In genomic region chr7:116653204-116653603, GRCh38 we compare ENCODE assay signal across 12 cellular contexts. TPM values are rescaled to one million over a fixed set of nuclear protein-coding genes. Genes with fewer than 3 reads are reported as not detected.
DNase-seq lines count a peak whose midpoint lies in the region; ATAC-seq and TF ChIP-seq lines count a peak whose summit lies in the region.
"Had no signal": no experiment of that assay in that cellular context is flagged by ENCODE, and none has a peak within 500 bp of the region (broad histone marks: within the 10 kb centered on the region; RNA-seq: fewer than 3 reads in every experiment).

No MANE protein-coding gene starts in this region.

- no peaks in the 10 kb centered on the region for H3K4me1 ChIP-seq in ascending aorta
- no peaks in the 10 kb centered on the region for H3K4me1 ChIP-seq in left lung
- H3K4me1 ChIP-seq: pancreas had no signal

- DNase-seq in AG08396 (ENCODE audit: low spot score) (peak; percentile 71), ascending aorta (ENCODE audit: low spot score in 2 of 2) (peak in 1 of 2 donors; percentile 70), left lung (no peak), GM19240 (ENCODE audit: insufficient read length, low spot score) (no peak)
- no peak for DNase-seq in activated CD4-positive, CD25-positive, alpha-beta regulatory T cell treated with anti-CD3 and anti-CD28 coated beads, Interleukin-2, amount 50 U/mL, for 72 hours
- DNase-seq: CD8-positive, alpha-beta T cell; head of caudate nucleus; pancreas had no signal

- ATAC-seq in HG02981 (IDR thresholded peaks at IDR 0.05; ENCODE audit: unreplicated experiment), result peak; percentile 44
- ATAC-seq in left lung, result peak; percentile 99
- ATAC-seq in HG03469 (IDR thresholded peaks at IDR 0.05; ENCODE audit: unreplicated experiment), result no peak
- ATAC-seq in HG03135 (IDR thresholded peaks at IDR 0.05; ENCODE audit: unreplicated experiment), result no peak
- ATAC-seq: CD8-positive, alpha-beta T cell had no signal

- H3K4me3 ChIP-seq in ascending aorta (no peak overlapping the region), left lung (no peak overlapping the region)
- H3K4me3 ChIP-seq: pancreas had no signal

- H3K27me3 ChIP-seq in ascending aorta (no peaks in the 10 kb centered on the region), left lung (no peaks in the 10 kb centered on the region)
- H3K27me3 ChIP-seq: pancreas had no signal

- TF ChIP-seq CTCF in ascending aorta (IDR thresholded peaks at IDR 0.05), result no peak
- no peak for TF ChIP-seq CTCF in left lung (IDR thresholded peaks at IDR 0.05)

- intact Hi-C loops in ascending aorta (cut with DNase I) (no loop called here), left lung (cut with DNase I) (no loop called here)

- H3K9me3 ChIP-seq in ascending aorta (no peaks in the 10 kb centered on the region), left lung (no peaks in the 10 kb centered on the region)
- H3K9me3 ChIP-seq: pancreas had no signal

- H3K36me3 ChIP-seq in ascending aorta (no peaks in the 10 kb centered on the region), left lung (no peaks in the 10 kb centered on the region)
- H3K36me3 ChIP-seq: pancreas had no signal

- H3K27ac ChIP-seq in ascending aorta (peak overlapping the region; percentile 15 to 47), left lung (no peak overlapping the region)
- H3K27ac ChIP-seq: pancreas, VCaP had no signal

RNA-seq across cellular contexts. Expression of gene MET, which starts 18.8 kb away (rescaled TPM):
- total RNA-seq in ascending aorta (29.5 TPM), left lung (10 to 100 TPM; 70.0 to 89.3 TPM)
- total RNA-seq: CD8-positive, alpha-beta T cell had no signal

Comparison
In these comparisons a context has a peak if more than half of its experiments do, and no peak if none do; other contexts are left out.
1. ATAC-seq: peak in HG02981 (single experiment) and left lung (single experiment); none in HG03469 (single experiment) and HG03135 (single experiment).
2. H3K27ac ChIP-seq: peak in ascending aorta (2 of 2); none in left lung (0 of 2).